ENCODE assay signal across 14 cellular contexts in the genomic region with DNA sequence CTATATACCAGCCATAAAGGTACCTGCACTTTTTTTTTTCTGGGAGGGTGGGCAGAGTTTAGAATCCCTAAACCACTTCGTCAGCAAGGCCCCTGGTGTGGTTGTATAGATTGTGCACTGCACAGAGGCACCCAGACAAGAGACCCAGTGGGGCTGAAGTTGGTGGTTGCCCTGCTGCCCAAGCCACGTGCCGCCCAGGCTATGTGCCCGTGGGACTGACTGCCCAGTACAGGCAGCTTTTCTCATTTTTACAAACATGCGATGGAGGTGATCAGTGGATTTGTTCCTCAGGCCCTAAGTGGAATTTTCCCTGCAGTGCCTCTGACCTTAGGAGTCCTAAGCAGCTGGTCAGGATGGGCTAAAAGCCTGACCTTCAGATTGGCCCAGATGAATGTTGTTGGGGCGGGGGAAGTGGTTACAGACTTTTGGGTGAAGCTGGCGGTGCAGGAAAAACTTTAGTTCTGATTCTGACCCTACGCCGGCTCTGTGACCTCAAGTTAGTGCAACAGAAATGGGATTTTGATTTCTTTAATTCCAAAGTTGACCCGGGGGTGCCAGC. TPM values are rescaled to one million over a fixed set of nuclear protein-coding genes. Genes with fewer than 3 reads are reported as not detected.
DNase-seq lines count a peak whose midpoint lies in the region; ATAC-seq and TF ChIP-seq lines count a peak whose summit lies in the region.
"Had no signal": no experiment of that assay in that cellular context is flagged by ENCODE, and none has a peak within 500 bp of the region (broad histone marks: within the 10 kb centered on the region; RNA-seq: fewer than 3 reads in every experiment).

No MANE protein-coding gene starts in this region.

- peaks cover 19% of the 10 kb centered on the region for H3F3A ChIP-seq in MM.1S (ENCODE audit: insufficient read depth, low read length)

- no peaks in the 10 kb centered on the region for H3K36me3 ChIP-seq in right atrium auricular region
- no peaks in the 10 kb centered on the region for H3K36me3 ChIP-seq in uterus
- no peaks in the 10 kb centered on the region for H3K36me3 ChIP-seq in MM.1S (replicated peaks; ENCODE audit: insufficient read depth, low read length)
- H3K36me3 ChIP-seq: BE2C had no signal

- no peaks in the 10 kb centered on the region for H4K20me1 ChIP-seq in MM.1S (ENCODE audit: insufficient read depth, low read length)

- peak overlapping the region; percentile 25 for H3K27ac ChIP-seq in cingulate gyrus (ENCODE audit: low read depth, low read length)
- H3K27ac ChIP-seq in right atrium auricular region, result peak overlapping the region; percentile 84 to 94
- peak overlapping the region; percentile 71 to 85 for H3K27ac ChIP-seq in uterus
- H3K27ac ChIP-seq in MM.1S (ENCODE audit: low read length), result no peak overlapping the region
- H3K27ac ChIP-seq: foreskin keratinocyte had no signal

- H3K27me3 ChIP-seq in right atrium auricular region (no peaks in the 10 kb centered on the region), uterus (no peaks in the 10 kb centered on the region), MM.1S (replicated peaks; ENCODE audit: insufficient read depth, low read length) (no peaks in the 10 kb centered on the region)
- H3K27me3 ChIP-seq: BE2C, foreskin keratinocyte had no signal

- no peaks in the 10 kb centered on the region for H3K9me3 ChIP-seq in right atrium auricular region
- no peaks in the 10 kb centered on the region for H3K9me3 ChIP-seq in uterus
- H3K9me3 ChIP-seq in MM.1S (replicated peaks; ENCODE audit: insufficient read depth, low read length), result no peaks in the 10 kb centered on the region
- H3K9me3 ChIP-seq: BE2C had no signal

- TF ChIP-seq POLR2A in uterus (IDR thresholded peaks at IDR 0.05), result no peak

- no peak for DNase-seq in right atrium auricular region (ENCODE audit: low spot score)
- DNase-seq in sciatic nerve (ENCODE audit: low spot score), result no peak
- DNase-seq in uterus, result no peak
- DNase-seq in retina, result no peak
- DNase-seq in NCI-H226, result no peak
- DNase-seq in MM.1S, result no peak
- DNase-seq: activated CD4-positive, alpha-beta memory T cell treated with anti-CD3 and anti-CD28 coated beads, Interleukin-2, amount 10 ng/mL, durations not matched to agents 7 days and 5 days; BE2C; foreskin keratinocyte; H7; NCI-H446 treated with DMSO at 0.1 percent for 48 hours; SK-N-SH; stimulated activated naive CD8-positive, alpha-beta T cell treated with anti-CD3 and anti-CD28 coated beads, Interleukin-15, Interleukin-2, amounts not matched to agents 100 U/mL and 50 U/mL, for 24 hours had no signal

- no peak overlapping the region for H2AFZ ChIP-seq in MM.1S (ENCODE audit: low read length)

- 0 out of 2 replicates have a peak, but pooled peaks cover 3% of the 10 kb centered on the region for H3K79me2 ChIP-seq in MM.1S (ENCODE audit: low read length)

- H3K4me2 ChIP-seq in MM.1S (ENCODE audit: low read depth, low read length), result no peak overlapping the region
- H3K4me2 ChIP-seq: SK-N-SH had no signal

- ATAC-seq in sciatic nerve, result peak; percentile 35
- ATAC-seq: foreskin keratinocyte; stimulated activated naive CD8-positive, alpha-beta T cell treated with anti-CD3 and anti-CD28 coated beads, Interleukin-15, Interleukin-2, amounts not matched to agents 100 U/mL and 50 U/mL, for 24 hours had no signal

- no peak for TF ChIP-seq CTCF in right atrium auricular region (IDR thresholded peaks at IDR 0.05)
- no peak for TF ChIP-seq CTCF in uterus (IDR thresholded peaks at IDR 0.05)
- TF ChIP-seq CTCF in MM.1S (IDR thresholded peaks at IDR 0.05; ENCODE audit: low read length), result no peak

- H3K4me3 ChIP-seq in right atrium auricular region (no peak overlapping the region), uterus (no peak overlapping the region), MM.1S (ENCODE audit: low read length) (no peak overlapping the region)

- no peak overlapping the region for H3K9ac ChIP-seq in MM.1S (ENCODE audit: low read length)
- H3K9ac ChIP-seq: SK-N-SH had no signal

- intact Hi-C loops in sciatic nerve (cut with DNase I), result no loop called here
- intact Hi-C loops in uterus (cut with DNase I; ENCODE audit: low total_unique reads), result no loop called here

- H3K9me2 ChIP-seq in MM.1S (replicated peaks; ENCODE audit: insufficient read depth, low read length), result no peaks in the 10 kb centered on the region
- H3K9me2 ChIP-seq: SK-N-SH had no signal

- H3K4me1 ChIP-seq in right atrium auricular region (peaks cover 0 to 43% of the 10 kb centered on the region in 2 donors), uterus (no peaks in the 10 kb centered on the region), MM.1S (ENCODE audit: low read length) (peaks cover 39% of the 10 kb centered on the region)
- H3K4me1 ChIP-seq: BE2C, foreskin keratinocyte had no signal

RNA-seq across cellular contexts. Expression of gene LIMD1, which starts 34.9 kb away (rescaled TPM):
- 10 to 100 TPM; 15.8 to 19.4 TPM for total RNA-seq in right atrium auricular region
- total RNA-seq in sciatic nerve, result 52.0 TPM
- 10 to 100 TPM in 2 of 4 donors, 1 to 10 TPM in 2; 7.9 to 34.6 (median 15.7) TPM for total RNA-seq in uterus
